In genomic region chr2:63555931-63556330, GRCh38 we compare ENCODE assay signal across 19 cellular contexts. TPM values are rescaled to one million over a fixed set of nuclear protein-coding genes. Genes with fewer than 3 reads are reported as not detected.
DNase-seq lines count a peak whose midpoint lies in the region; ATAC-seq and TF ChIP-seq lines count a peak whose summit lies in the region.
"Had no signal": no experiment of that assay in that cellular context is flagged by ENCODE, and none has a peak within 500 bp of the region (broad histone marks: within the 10 kb centered on the region; RNA-seq: fewer than 3 reads in every experiment).

No MANE protein-coding gene starts in this region.

- WGBS in mesendoderm (ENCODE audit: extremely low coverage, insufficient coverage, low lambda C conversion rate): no CpG with 5 or more reads among the region's 3 CpGs

- H3K27ac ChIP-seq in HUES48 (ENCODE audit: low read depth, low read length) (no peak overlapping the region), PC-9 (no peak overlapping the region), mesendoderm (ENCODE audit: low read depth, low read length) (no peak overlapping the region)
- H3K27ac ChIP-seq: BLaER1, GM23248, KMS-11, SK-N-MC had no signal

- H3K79me2 ChIP-seq in PC-9 (ENCODE audit: low read depth): no peaks in the 10 kb centered on the region
- H3K79me2 ChIP-seq in mesendoderm (ENCODE audit: control insufficient read depth, insufficient read depth, low read length): no peaks in the 10 kb centered on the region

- H3K9me2 ChIP-seq in PC-9 (ENCODE audit: insufficient read depth): no peaks in the 10 kb centered on the region

- H3K9ac ChIP-seq in HUES48 (ENCODE audit: low read depth, low read length) (no peak overlapping the region), mesendoderm (ENCODE audit: low read length) (no peak overlapping the region)
- H3K9ac ChIP-seq: BLaER1, GM23248, KMS-11 had no signal

- ATAC-seq in omental fat pad (ENCODE audit: low FRiP score) (no peak), HG03439 (IDR thresholded peaks at IDR 0.05; ENCODE audit: unreplicated experiment) (no peak)
- ATAC-seq: GM12878 had no signal

- BruUV-seq in PC-9 (replicated peaks; lab: Mats Ljungman, UMichigan): no TSS peak

- no peaks in the 10 kb centered on the region for H3K36me3 ChIP-seq in HUES48 (ENCODE audit: control insufficient read depth, insufficient read depth, low read length)
- H3K36me3 ChIP-seq in PC-9 (ENCODE audit: low read depth): no peaks in the 10 kb centered on the region; the same call in 1 of the 2 replicates
- no peaks in the 10 kb centered on the region for H3K36me3 ChIP-seq in mesendoderm (ENCODE audit: control insufficient read depth, insufficient read depth, low read length)

- H3K4ac ChIP-seq in mesendoderm (ENCODE audit: low read depth, low read length): no peak overlapping the region

- CTCF ChIA-PET in PC-9 (lab: Charles Lee): no interaction called here

- no peak overlapping the region for H3K56ac ChIP-seq in mesendoderm (ENCODE audit: low read length)

- no peak overlapping the region for H3K23ac ChIP-seq in mesendoderm (ENCODE audit: low read length)

- H4K8ac ChIP-seq in mesendoderm (ENCODE audit: low read depth, low read length): no peak overlapping the region

- H2BK120ac ChIP-seq in mesendoderm (ENCODE audit: low read depth, low read length): no peak overlapping the region

- TF ChIP-seq CTCF in PC-9 (conservative IDR thresholded peaks at IDR 0.05) (no peak), omental fat pad (IDR thresholded peaks at IDR 0.05) (no peak)

- H3K9me3 ChIP-seq in HUES48 (ENCODE audit: control insufficient read depth, insufficient read depth, low read length): no peaks in the 10 kb centered on the region; the same call in 1 of the 2 replicates
- peaks cover 5% of the 10 kb centered on the region; the same call in 1 of the 2 replicates for H3K9me3 ChIP-seq in PC-9 (ENCODE audit: insufficient read depth, low read depth)

- H3K18ac ChIP-seq in mesendoderm (ENCODE audit: low read length): no peak overlapping the region

- H4K20me1 ChIP-seq in PC-9 (ENCODE audit: insufficient read depth): no peaks in the 10 kb centered on the region
- H4K20me1 ChIP-seq: BLaER1 had no signal

- H3K4me2 ChIP-seq in PC-9 (peak overlapping the region; percentile 12), mesendoderm (ENCODE audit: low read length) (no peak overlapping the region)
- H3K4me2 ChIP-seq: BLaER1, KMS-11 had no signal

- peaks cover 1% of the 10 kb centered on the region for H3K79me1 ChIP-seq in mesendoderm (ENCODE audit: low read length)

- no peaks in the 10 kb centered on the region for H3F3A ChIP-seq in PC-9 (ENCODE audit: insufficient read depth, low read depth)

- H3K27me3 ChIP-seq in HUES48 (ENCODE audit: control insufficient read depth, insufficient read depth, low read length) (no peaks in the 10 kb centered on the region), PC-9 (ENCODE audit: insufficient read depth, low read depth) (no peaks in the 10 kb centered on the region), mesendoderm (ENCODE audit: insufficient read depth, low read length, poor library complexity) (no peaks in the 10 kb centered on the region)
- H3K27me3 ChIP-seq: BLaER1 had no signal

- peak; percentile 80 for DNase-seq in DMS53 (lab: John Stamatoyannopoulos, UW)
- peak in 1 of 2 experiments; percentile 78 for DNase-seq in PC-9
- DNase-seq in mesendoderm: peak; percentile 17
- DNase-seq in omental fat pad (ENCODE audit: low spot score): no peak
- no peak for DNase-seq in occipital lobe (lab: John Stamatoyannopoulos, UW)
- DNase-seq: CD4-positive, alpha-beta memory T cell; DMS153; EL; GM23248; NCI-H1417; NCI-H187; NCI-H2171; NCI-H446 had no signal

- no peak overlapping the region for H2AK5ac ChIP-seq in mesendoderm (ENCODE audit: low read length)

- intact Hi-C loops in PC-9 (cut with micrococcal nuclease; ENCODE audit: unreplicated experiment): no loop called here

- H2BK5ac ChIP-seq in mesendoderm (ENCODE audit: low read length): no peak overlapping the region

- POLR2A ChIA-PET in PC-9 (lab: Charles Lee; ENCODE audit: unreplicated experiment): interaction anchor here (0.7 kb wide), 1 partner anchor 962 kb away, joined by 9 read pairs; no protein-coding TSS in a partner anchor

- no peak overlapping the region for H2BK15ac ChIP-seq in mesendoderm (replicated peaks; ENCODE audit: low read depth)

- H3K4me3 ChIP-seq in HUES48 (ENCODE audit: low read depth, low read length): 0 out of 2 replicates have a peak overlapping the region, but pooled peaks have one; percentile 18
- H3K4me3 ChIP-seq in PC-9: no peak overlapping the region
- no peak overlapping the region for H3K4me3 ChIP-seq in mesendoderm (ENCODE audit: low read length)
- H3K4me3 ChIP-seq: BLaER1, GM12878, GM23248, SK-N-MC had no signal

- H4K5ac ChIP-seq in mesendoderm (ENCODE audit: low read length): no peak overlapping the region

- no peak overlapping the region for H2AFZ ChIP-seq in PC-9
- H2AFZ ChIP-seq: GM23248 had no signal

- peaks cover 10% of the 10 kb centered on the region for H3K4me1 ChIP-seq in HUES48 (ENCODE audit: control insufficient read depth, insufficient read depth, low read length)
- H3K4me1 ChIP-seq in PC-9 (replicated peaks; ENCODE audit: insufficient read depth): peaks cover 13% of the 10 kb centered on the region
- no peaks in the 10 kb centered on the region for H3K4me1 ChIP-seq in mesendoderm (ENCODE audit: control insufficient read depth, low read depth, low read length)

RNA-seq across cellular contexts. Expression of gene WDPCP, which starts 32.3 kb away (rescaled TPM):
- 15.2 and 15.5 TPM in 2 replicates for total RNA-seq in PC-9 (2021)
- 9.4 TPM for polyA plus RNA-seq in mesendoderm (2013, experiment 1 of 2)
- polyA plus RNA-seq in mesendoderm (2013, experiment 2 of 2): 9.5 TPM
- total RNA-seq in omental fat pad: 10 to 100 TPM; 15.9 to 18.5 (median 17.4) TPM
- 48.0 TPM for total RNA-seq in occipital lobe

RNA-seq across cellular contexts. Expression of gene MDH1, which starts 32.8 kb away (rescaled TPM):
- total RNA-seq in PC-9 (2021) (157 and 162 TPM in 2 replicates), omental fat pad (100 to 1,000 TPM; 152 to 266 (median 192) TPM), occipital lobe (162 TPM)
- polyA plus RNA-seq in mesendoderm (2013, experiment 1 of 2): 202 TPM
- 203 TPM for polyA plus RNA-seq in mesendoderm (2013, experiment 2 of 2)

Comparison
In these comparisons a context has a peak if more than half of its experiments do, and no peak if none do; other contexts are left out.
1. DNase-seq: peak in DMS53 (single experiment) and mesendoderm (single experiment); none in omental fat pad (single experiment) and occipital lobe (single experiment).